ENCODE assay signal across 17 cellular contexts in genomic region chr2:238875161-238875530, GRCh38. TPM values are rescaled to one million over a fixed set of nuclear protein-coding genes. Genes with fewer than 3 reads are reported as not detected.
DNase-seq lines count a peak whose midpoint lies in the region; ATAC-seq, FAIRE-seq and TF ChIP-seq lines count a peak whose summit lies in the region.
"Had no signal": no experiment of that assay in that cellular context is flagged by ENCODE, and none has a peak within 500 bp of the region (broad histone marks: within the 10 kb centered on the region; RNA-seq: fewer than 3 reads in every experiment).

No MANE protein-coding gene starts in this region.

- no peaks in the 10 kb centered on the region; a peak in 1 of 5 replicates for H3K27me3 ChIP-seq in K562 (ENCODE audit: control insufficient read depth in 2 of 2, insufficient read depth in 2 of 2, low read length in 2 of 2)
- no peaks in the 10 kb centered on the region for H3K27me3 ChIP-seq in right cardiac atrium (ENCODE audit: control insufficient read depth, insufficient read depth)
- no peaks in the 10 kb centered on the region for H3K27me3 ChIP-seq in tibial artery

- peak in 1 of 2 experiments; percentile 17; a peak in 1 of 4 replicates for TF ChIP-seq RAD21 in K562 (CRISPR knock-in tag; conservative IDR thresholded peaks at IDR 0.05 in 1 of 2, IDR thresholded peaks at IDR 0.05 in 1 of 2)

- no peak overlapping the region for H2AFZ ChIP-seq in K562 (ENCODE audit: low read depth, low read length)

- H3K4me1 Mint-ChIP-seq in HFFc6 (ENCODE audit: low read depth) (peaks cover 83% of the 10 kb centered on the region), Calu3 (ENCODE audit: low read depth, unreplicated experiment) (no peaks in the 10 kb centered on the region)
- H3K4me1 Mint-ChIP-seq: CD4-positive, alpha-beta memory T cell; memory B cell; stimulated activated naive B cell treated with anti-CD40 and anti-IgM and Interleukin-4, amounts not matched to agents 10 μg/mL and 1 μg/mL and 100 μg/mL, for 72 hours had no signal

- no TSS peak for BruUV-seq in K562 (replicated peaks; lab: Mats Ljungman, UMichigan)
- BruUV-seq in Calu3 (replicated peaks; lab: Mats Ljungman, UMichigan) = no TSS peak

- H3K9me1 ChIP-seq in K562 (ENCODE audit: control insufficient read depth, insufficient read depth, low read length) = no peaks in the 10 kb centered on the region

- H3K27me3 Mint-ChIP-seq in HFFc6 (ENCODE audit: insufficient read depth) = peaks cover 17% of the 10 kb centered on the region
- peaks cover 81% of the 10 kb centered on the region for H3K27me3 Mint-ChIP-seq in Calu3 (ENCODE audit: unreplicated experiment)

- H3K9me3 ChIP-seq in K562 (replicated peaks; ENCODE audit: control insufficient read depth, insufficient read depth, low read depth, low read length) (no peaks in the 10 kb centered on the region), right cardiac atrium (ENCODE audit: control insufficient read depth, low read length) (no peaks in the 10 kb centered on the region), tibial artery (no peaks in the 10 kb centered on the region)

- WGBS in K562 (ENCODE audit: insufficient coverage, low coverage, missing lambda C conversion rate) = 0% methylated on average over 2 of the region's 3 CpGs
- WGBS in right cardiac atrium = 70% methylated on average over 3 of the region's 3 CpGs

- no peak for TF ChIP-seq POLR2A in K562 (conservative IDR thresholded peaks at IDR 0.05)

- in situ Hi-C loops in K562 (cut with MboI) = no loop called here

- POLR2A ChIA-PET in K562 (lab: Yijun Ruan, JAX) = interaction anchor here (1.4 kb wide), 1 partner anchor 13 kb away, joined by 6 read pairs; no protein-coding TSS in a partner anchor

- DNase-seq in HFFc6 = peak; percentile 74
- DNase-seq in K562 (ENCODE audit: extremely low read depth in 1 of 4, low spot score in 3 of 4) = peak in 3 of 4 experiments; percentile 8 to 23 (median 19)
- DNase-seq in right cardiac atrium = no peak
- DNase-seq in tibial artery = peak; percentile 56 to 75
- DNase-seq in NCI-H524 treated with DMSO at 0.1 percent for 48 hours (lab: John Stamatoyannopoulos, UW) = no peak
- DNase-seq in Calu3 = no peak
- DNase-seq: amniotic stem cell; CD4-positive, alpha-beta memory T cell; hypothalamus; NCI-H1436; NCI-H748 treated with DMSO at 0.1 percent for 48 hours; SIG-M5; stimulated activated naive B cell treated with anti-CD40 and anti-IgM and Interleukin-4, amounts not matched to agents 10 μg/mL and 1 μg/mL and 100 μg/mL, for 72 hours had no signal

- H3K9ac ChIP-seq in K562 (ENCODE audit: insufficient read depth in 1 of 2, low read depth in 2 of 2, low read length in 2 of 2) = no peak overlapping the region

- H3K4me3 Mint-ChIP-seq in HFFc6 = peak overlapping the region; percentile 42
- no peak overlapping the region for H3K4me3 Mint-ChIP-seq in Calu3 (ENCODE audit: low read depth, unreplicated experiment)
- H3K4me3 Mint-ChIP-seq: CD4-positive, alpha-beta memory T cell; memory B cell; stimulated activated naive B cell treated with anti-CD40 and anti-IgM and Interleukin-4, amounts not matched to agents 10 μg/mL and 1 μg/mL and 100 μg/mL, for 72 hours had no signal

- no peaks in the 10 kb centered on the region for H3K9me3 Mint-ChIP-seq in HFFc6
- H3K9me3 Mint-ChIP-seq in Calu3 (ENCODE audit: low read depth, unreplicated experiment) = peaks cover 4% of the 10 kb centered on the region
- H3K9me3 Mint-ChIP-seq: stimulated activated naive B cell treated with anti-CD40 and anti-IgM and Interleukin-4, amounts not matched to agents 10 μg/mL and 1 μg/mL and 100 μg/mL, for 72 hours had no signal

- intact Hi-C loops in K562 (cut with micrococcal nuclease) = no loop called here
- intact Hi-C loops in right cardiac atrium (cut with DNase I) = no loop called here
- intact Hi-C loops in tibial artery (cut with DNase I; ENCODE audit: low total_unique reads) = no loop called here
- intact Hi-C loops in Calu3 (cut with micrococcal nuclease; ENCODE audit: unreplicated experiment) = no loop called here

- H3K27ac ChIP-seq in K562 (ENCODE audit: extremely low read depth, low read depth, low read length) = no peak overlapping the region
- H3K27ac ChIP-seq in right cardiac atrium (ENCODE audit: low read length) = peak overlapping the region; percentile 36
- H3K27ac ChIP-seq in tibial artery = no peak overlapping the region
- H3K27ac ChIP-seq: VCaP had no signal

- H3K36me3 Mint-ChIP-seq in HFFc6 (ENCODE audit: low read depth) = peaks cover 59% of the 10 kb centered on the region
- H3K36me3 Mint-ChIP-seq in Calu3 (ENCODE audit: insufficient read depth, unreplicated experiment) = no peaks in the 10 kb centered on the region
- H3K36me3 Mint-ChIP-seq: CD4-positive, alpha-beta memory T cell; memory B cell; stimulated activated naive B cell treated with anti-CD40 and anti-IgM and Interleukin-4, amounts not matched to agents 10 μg/mL and 1 μg/mL and 100 μg/mL, for 72 hours had no signal

- no peaks in the 10 kb centered on the region for H4K20me1 ChIP-seq in K562 (replicated peaks; ENCODE audit: control insufficient read depth, insufficient read depth, low read length)

- H3K36me3 ChIP-seq in K562 (ENCODE audit: control insufficient read depth, insufficient read depth, low read length) (no peaks in the 10 kb centered on the region), tibial artery (no peaks in the 10 kb centered on the region)

- no peak for TF ChIP-seq EP300 in K562 (IDR thresholded peaks at IDR 0.05; ENCODE audit: low read length)

- FAIRE-seq in K562 (lab: Jason Lieb, UNC) = no peak
- FAIRE-seq: HTR-8/SVneo had no signal

- no peak overlapping the region for H3K4me3 ChIP-seq in K562
- no peak overlapping the region for H3K4me3 ChIP-seq in right cardiac atrium (ENCODE audit: low read length)
- no peak overlapping the region for H3K4me3 ChIP-seq in tibial artery

- no peak overlapping the region for H3K4me2 ChIP-seq in K562 (ENCODE audit: insufficient read depth, low read length)

- CTCF ChIA-PET in K562 (lab: Yijun Ruan, JAX; ENCODE audit: low intra/inter-chr PET ratio) (no interaction called here), Calu3 (lab: Charles Lee) (no interaction called here)

- no peaks in the 10 kb centered on the region for H3K79me2 ChIP-seq in K562 (ENCODE audit: control insufficient read depth, insufficient read depth, low read length)

- ATAC-seq in K562 = no peak
- no peak for ATAC-seq in right cardiac atrium
- no peak for ATAC-seq in GM21737 (IDR thresholded peaks at IDR 0.05; ENCODE audit: unreplicated experiment)
- ATAC-seq: stimulated activated naive B cell treated with anti-CD40 and anti-IgM and Interleukin-4, amounts not matched to agents 10 μg/mL and 1 μg/mL and 100 μg/mL, for 72 hours had no signal

- TF ChIP-seq CTCF in HFFc6 (IDR thresholded peaks at IDR 0.05) = peak; percentile 88
- peak; percentile 39 to 53 (median 42); a peak in 5 of 6 replicates for TF ChIP-seq CTCF in K562 (IDR thresholded peaks at IDR 0.05 in 2 of 3, conservative IDR thresholded peaks at IDR 0.05 in 1 of 3; ENCODE audit: insufficient read depth in 2 of 3, low read depth in 1 of 3, low read length in 3 of 3)
- TF ChIP-seq CTCF in tibial artery (IDR thresholded peaks at IDR 0.05) = no peak
- TF ChIP-seq CTCF in Calu3 (IDR thresholded peaks at IDR 0.05; ENCODE audit: unreplicated experiment) = no peak

- H3K4me1 ChIP-seq in K562 (replicated peaks in 1 of 2; ENCODE audit: control insufficient read depth in 2 of 2, insufficient read depth in 2 of 2, low read length in 2 of 2) (no peaks in the 10 kb centered on the region), right cardiac atrium (ENCODE audit: control insufficient read depth, insufficient read depth, low read length) (no peaks in the 10 kb centered on the region), tibial artery (peaks cover 0 to 13% (median 7%) of the 10 kb centered on the region in 4 donors)

- peak overlapping the region; percentile 79 for H3K27ac Mint-ChIP-seq in HFFc6
- H3K27ac Mint-ChIP-seq in Calu3 (ENCODE audit: unreplicated experiment) = no peak overlapping the region
- H3K27ac Mint-ChIP-seq: CD4-positive, alpha-beta memory T cell; memory B cell; stimulated activated naive B cell treated with anti-CD40 and anti-IgM and Interleukin-4, amounts not matched to agents 10 μg/mL and 1 μg/mL and 100 μg/mL, for 72 hours had no signal

TF ChIP-seq in K562, 482 proteins besides CTCF, POLR2A, EP300 and RAD21 (continues in another document):
- TF ChIP-seq PHF21A (IDR thresholded peaks at IDR 0.05; ENCODE audit: borderline replicate concordance, low read depth) (no peak), CBX1 (IDR thresholded peaks at IDR 0.05; ENCODE audit: low read depth) (no peak), JUNB (CRISPR knock-in tag; conservative IDR thresholded peaks at IDR 0.05) (no peak), DDX20 (tag; IDR thresholded peaks at IDR 0.05; ENCODE audit: low read depth) (no peak), NFE2 (IDR thresholded peaks at IDR 0.05; ENCODE audit: low read depth) (no peak), ZNF212 (CRISPR knock-in tag; IDR thresholded peaks at IDR 0.05) (no peak), KHSRP (IDR thresholded peaks at IDR 0.05) (no peak), MXI1 (IDR thresholded peaks at IDR 0.05; ENCODE audit: low read depth, low read length) (no peak), NR2C1 (IDR thresholded peaks at IDR 0.05) (no peak), NR2C1 (tag; IDR thresholded peaks at IDR 0.05) (no peak), NR2C2 (CRISPR knock-in tag; IDR thresholded peaks at IDR 0.05) (no peak), NR2C2 (tag; IDR thresholded peaks at IDR 0.05) (no peak)

RNA-seq across cellular contexts. Expression of gene TWIST2, which starts 27.3 kb away (rescaled TPM):
- 100 to 1,000 TPM; 127 to 146 (median 137) TPM for total RNA-seq in HFFc6 (2021; fragmentation: NEBNext Ultra II Directional; extraction: Animal tissue kit (Norgen Biotek cat#: 25700))
- not detected in 2 replicates for total RNA-seq in K562 (2011; cell fraction: chromatin; rRNA removed; ENCODE audit: low replicate concordance)
- not detected in 2 replicates for total RNA-seq in K562 (2011; cell fraction: nucleolus; rRNA removed)
- not detected in 2 replicates for total RNA-seq in K562 (2011; cell fraction: nucleoplasm; rRNA removed)
- not detected in 2 replicates for total RNA-seq in K562 (2014; rRNA removed)
- total RNA-seq in K562 (2014; rRNA removed; fragmentation: Illumina TruSeq; extraction: Trizol) = not detected in 2 replicates
- total RNA-seq in K562 (2015; rRNA removed; fragmentation: Illumina TruSeq; extraction: Trizol) = not detected in 2 replicates
- not detected in 2 replicates for total RNA-seq in K562 (2021)
- polyA plus RNA-seq in K562 (2011; rRNA removed) = not detected in 2 replicates
- polyA plus RNA-seq in K562 (2011; cell fraction: cytosol; rRNA removed) = not detected in 2 replicates
- polyA plus RNA-seq in K562 (2011; cell fraction: nucleus; rRNA removed) = not detected in 2 replicates
- not detected in 2 replicates for polyA plus RNA-seq in K562 (2012)
- not detected in 2 replicates for polyA plus RNA-seq in K562 (2014; fragmentation: Illumina TruSeq; extraction: Trizol)
- polyA plus RNA-seq in K562 (2014; fragmentation: Nextera tagmentation; extraction: Ambion mirVana) = not detected
- not detected in 2 replicates for polyA plus RNA-seq in K562 (2014; rRNA removed)
- not detected in 2 replicates for polyA minus RNA-seq in K562 (2011; rRNA and poly(A)+ RNA removed)
- not detected in 2 replicates for polyA minus RNA-seq in K562 (2011; cell fraction: cytosol; rRNA and poly(A)+ RNA removed)
- not detected in 2 replicates for polyA minus RNA-seq in K562 (2011; cell fraction: nucleus; rRNA and poly(A)+ RNA removed)
- total RNA-seq in right cardiac atrium = 1 to 10 TPM; 3.1 to 5.5 (median 4.8) TPM
- polyA plus RNA-seq in right cardiac atrium = 6.3 TPM
- total RNA-seq in Calu3 (2022) = not detected in 2 replicates
- total RNA-seq: CD4-positive, alpha-beta memory T cell had no signal
- polyA plus RNA-seq: CD4-positive, alpha-beta memory T cell had no signal

Comparison
In these comparisons a context has a peak if more than half of its experiments do, and no peak if none do; other contexts are left out.
1. DNase-seq: peak in HFFc6 (single experiment), K562 (3 of 4) and tibial artery (2 of 2); none in right cardiac atrium (0 of 3), NCI-H524 treated with DMSO at 0.1 percent for 48 hours (single experiment) and Calu3 (single experiment).
2. CTCF ChIP-seq: peak in HFFc6 (single experiment) and K562 (3 of 3); none in tibial artery (0 of 2) and Calu3 (single experiment).
3. RNA of gene TWIST2, which starts 27.3 kb away (total RNA-seq): 127 to 146 TPM in HFFc6; 3.1 to 5.5 TPM in right cardiac atrium, not detected in K562 and not detected in Calu3; every median in the first group is over 10 times any median in the second.